ENCODE assay signal across 27 cellular contexts in the genomic region with DNA sequence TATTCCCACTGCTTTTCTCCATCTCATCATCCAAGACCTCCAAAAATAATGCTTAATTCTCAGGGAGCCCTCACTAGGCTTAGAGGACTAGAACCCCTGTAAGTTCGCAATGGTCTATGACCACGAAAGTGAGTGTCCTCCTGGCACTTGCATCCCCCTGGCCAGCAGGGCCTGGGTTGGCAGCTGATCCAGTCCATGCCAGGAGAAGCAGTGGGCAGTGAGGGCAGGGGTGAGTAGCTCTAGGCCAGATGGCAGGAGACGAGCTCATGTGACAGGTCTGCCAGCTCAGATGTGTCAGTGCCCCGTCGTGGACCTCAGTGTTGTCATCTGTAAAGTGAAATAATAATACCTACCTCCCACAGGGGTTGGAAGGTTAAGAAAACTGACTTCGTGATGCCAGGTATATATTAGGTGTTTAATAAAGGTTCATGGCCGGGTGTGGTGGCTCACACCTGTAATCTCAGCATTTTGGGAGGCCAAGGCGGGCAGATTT. TPM values are rescaled to one million over a fixed set of nuclear protein-coding genes. Genes with fewer than 3 reads are reported as not detected.
"Had no signal": no experiment of that assay in that cellular context is flagged by ENCODE, and none has a peak within 500 bp of the region (broad histone marks: within the 10 kb centered on the region; RNA-seq: fewer than 3 reads in every experiment).

No MANE protein-coding gene starts in this region.

- H2AFZ ChIP-seq: parathyroid adenoma had no signal

- H3K79me2 ChIP-seq: parathyroid adenoma had no signal

- H3K27me3 Mint-ChIP-seq: stimulated activated naive CD8-positive, alpha-beta T cell treated with anti-CD3 and anti-CD28 coated beads, Interleukin-15, Interleukin-2, amounts not matched to agents 100 ng/mL and 50 ng/mL, for 24 hours had no signal

- H3K36me3 ChIP-seq: spleen, transverse colon had no signal

- H3K4me3 Mint-ChIP-seq: dendritic cell treated with granulocyte-macrophage colony-stimulating factor and Interleukin-4, amounts not matched to agents 40 ng/mL and 50 ng/mL, for 4 days; naive thymus-derived CD4-positive, alpha-beta T cell; neural crest cell; stimulated activated memory B cell treated with anti-CD40 and anti-IgM and Interleukin-4, amounts not matched to agents 10 μg/mL and 1 μg/mL and 100 μg/mL, for 72 hours; stimulated activated naive CD8-positive, alpha-beta T cell treated with anti-CD3 and anti-CD28 coated beads, Interleukin-15, Interleukin-2, amounts not matched to agents 100 ng/mL and 50 ng/mL, for 24 hours had no signal

- H3K4me1 ChIP-seq: foreskin keratinocyte, parathyroid adenoma, psoas muscle, spleen, testis had no signal

- H3K27ac Mint-ChIP-seq: dendritic cell treated with granulocyte-macrophage colony-stimulating factor and Interleukin-4, amounts not matched to agents 40 ng/mL and 50 ng/mL, for 4 days; naive thymus-derived CD4-positive, alpha-beta T cell; stimulated activated memory B cell treated with anti-CD40 and anti-IgM and Interleukin-4, amounts not matched to agents 10 μg/mL and 1 μg/mL and 100 μg/mL, for 72 hours; stimulated activated naive CD8-positive, alpha-beta T cell treated with anti-CD3 and anti-CD28 coated beads, Interleukin-15, Interleukin-2, amounts not matched to agents 100 ng/mL and 50 ng/mL, for 24 hours had no signal

- DNase-seq: cerebellar nuclear complex; foreskin keratinocyte; left ventricle myocardium superior; mesenchymal stem cell; naive thymus-derived CD4-positive, alpha-beta T cell; nucleus accumbens; psoas muscle; retina; spleen; stimulated activated CD4-positive, alpha-beta T cell treated with anti-CD3 and anti-CD28 coated beads, Interleukin-15, amount 100 ng/mL, for 24 hours; stimulated activated CD4-positive, alpha-beta T cell treated with anti-CD3 and anti-CD28 coated beads, Interleukin-1b, Interleukin-23, amount 100 ng/mL, for 48 hours; stimulated activated CD4-positive, alpha-beta T cell treated with anti-CD3 and anti-CD28 coated beads, Interleukin-4, amount 100 ng/mL, for 24 hours; testis; transverse colon had no signal

- H3K4me1 Mint-ChIP-seq: stimulated activated memory B cell treated with anti-CD40 and anti-IgM and Interleukin-4, amounts not matched to agents 10 μg/mL and 1 μg/mL and 100 μg/mL, for 72 hours had no signal

- H3K36me3 Mint-ChIP-seq: stimulated activated memory B cell treated with anti-CD40 and anti-IgM and Interleukin-4, amounts not matched to agents 10 μg/mL and 1 μg/mL and 100 μg/mL, for 72 hours had no signal

- H3K27ac ChIP-seq: foreskin keratinocyte, parathyroid adenoma, psoas muscle, spleen, testis, transverse colon had no signal

- ATAC-seq: foreskin keratinocyte; left colon; left ventricle myocardium superior; naive thymus-derived CD4-positive, alpha-beta T cell; psoas muscle; sciatic nerve; stimulated activated memory B cell treated with anti-CD40 and anti-IgM and Interleukin-4, amounts not matched to agents 10 μg/mL and 1 μg/mL and 100 μg/mL, for 72 hours had no signal

- H3K27me3 ChIP-seq: testis, transverse colon had no signal

- H3K4me3 ChIP-seq: lung, psoas muscle, spleen, testis, transverse colon had no signal

- H3K9me3 ChIP-seq: testis had no signal

RNA-seq across cellular contexts. Expression of a gene that starts 11.1 kb away (rescaled TPM):
- total RNA-seq: epithelial cell of proximal tubule, foreskin keratinocyte, left colon, left ventricle myocardium superior, neural crest cell, psoas muscle, subcutaneous adipose tissue, transverse colon had no signal
- polyA plus RNA-seq: foreskin keratinocyte had no signal

RNA-seq across cellular contexts. Expression of a gene that starts 18.4 kb away (rescaled TPM):
- total RNA-seq: epithelial cell of proximal tubule; foreskin keratinocyte; kidney epithelial cell; naive thymus-derived CD4-positive, alpha-beta T cell; neural crest cell had no signal
- polyA plus RNA-seq: foreskin keratinocyte; naive thymus-derived CD4-positive, alpha-beta T cell had no signal

RNA-seq across cellular contexts. Expression of a gene that starts 36.8 kb away (rescaled TPM):
- total RNA-seq: epithelial cell of proximal tubule; foreskin keratinocyte; kidney epithelial cell; left colon; lung; naive thymus-derived CD4-positive, alpha-beta T cell; neural crest cell; sciatic nerve; skeletal muscle tissue; urinary bladder had no signal
- polyA plus RNA-seq: foreskin keratinocyte; lung; naive thymus-derived CD4-positive, alpha-beta T cell had no signal
